In genomic region chr11:126002181-126002580, GRCh38 we compare ENCODE assay signal across 1 cellular context.
TF ChIP-seq lines count a peak whose summit lies in the region.

No MANE protein-coding gene starts in this region.

TF ChIP-seq in GM12878, 131 proteins besides CTCF, POLR2A, EP300 and RAD21 (continued from another document):
- TF ChIP-seq ZBTB40 (IDR thresholded peaks at IDR 0.05; ENCODE audit: borderline replicate concordance) = no peak
- no peak for TF ChIP-seq RUNX3 (IDR thresholded peaks at IDR 0.05; ENCODE audit: low read length)
- no peak for TF ChIP-seq BCL11A (IDR thresholded peaks at IDR 0.05; ENCODE audit: low read depth, low read length)
